1 cellular context compared by ENCODE assay signal in genomic region chr5:112921031-112921832, GRCh38.
TF ChIP-seq lines count a peak whose summit lies in the region.

No MANE protein-coding gene starts in this region.

TF ChIP-seq in K562, 482 proteins besides CTCF, POLR2A, EP300 and RAD21 (continued from another document):
- TF ChIP-seq AFF4 (CRISPR knock-in tag; IDR thresholded peaks at IDR 0.05), result peak; percentile 26
- TF ChIP-seq, protein P1, sequence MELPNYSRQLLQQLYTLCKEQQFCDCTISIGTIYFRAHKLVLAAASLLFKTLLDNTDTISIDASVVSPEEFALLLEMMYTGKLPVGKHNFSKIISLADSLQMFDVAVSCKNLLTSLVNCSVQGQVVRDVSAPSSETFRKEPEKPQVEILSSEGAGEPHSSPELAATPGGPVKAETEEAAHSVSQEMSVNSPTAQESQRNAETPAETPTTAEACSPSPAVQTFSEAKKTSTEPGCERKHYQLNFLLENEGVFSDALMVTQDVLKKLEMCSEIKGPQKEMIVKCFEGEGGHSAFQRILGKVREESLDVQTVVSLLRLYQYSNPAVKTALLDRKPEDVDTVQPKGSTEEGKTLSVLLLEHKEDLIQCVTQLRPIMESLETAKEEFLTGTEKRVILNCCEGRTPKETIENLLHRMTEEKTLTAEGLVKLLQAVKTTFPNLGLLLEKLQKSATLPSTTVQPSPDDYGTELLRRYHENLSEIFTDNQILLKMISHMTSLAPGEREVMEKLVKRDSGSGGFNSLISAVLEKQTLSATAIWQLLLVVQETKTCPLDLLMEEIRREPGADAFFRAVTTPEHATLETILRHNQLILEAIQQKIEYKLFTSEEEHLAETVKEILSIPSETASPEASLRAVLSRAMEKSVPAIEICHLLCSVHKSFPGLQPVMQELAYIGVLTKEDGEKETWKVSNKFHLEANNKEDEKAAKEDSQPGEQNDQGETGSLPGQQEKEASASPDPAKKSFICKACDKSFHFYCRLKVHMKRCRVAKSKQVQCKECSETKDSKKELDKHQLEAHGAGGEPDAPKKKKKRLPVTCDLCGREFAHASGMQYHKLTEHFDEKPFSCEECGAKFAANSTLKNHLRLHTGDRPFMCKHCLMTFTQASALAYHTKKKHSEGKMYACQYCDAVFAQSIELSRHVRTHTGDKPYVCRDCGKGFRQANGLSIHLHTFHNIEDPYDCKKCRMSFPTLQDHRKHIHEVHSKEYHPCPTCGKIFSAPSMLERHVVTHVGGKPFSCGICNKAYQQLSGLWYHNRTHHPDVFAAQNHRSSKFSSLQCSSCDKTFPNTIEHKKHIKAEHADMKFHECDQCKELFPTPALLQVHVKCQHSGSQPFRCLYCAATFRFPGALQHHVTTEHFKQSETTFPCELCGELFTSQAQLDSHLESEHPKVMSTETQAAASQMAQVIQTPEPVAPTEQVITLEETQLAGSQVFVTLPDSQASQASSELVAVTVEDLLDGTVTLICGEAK (IDR thresholded peaks at IDR 0.05), result no peak
- TF ChIP-seq, protein P1 (CRISPR knock-in tag; IDR thresholded peaks at IDR 0.05), result 0 out of 2 replicates have a peak, but pooled peaks have one; percentile 26
- TF ChIP-seq ZNF146 (CRISPR knock-in tag; IDR thresholded peaks at IDR 0.05; ENCODE audit: unreplicated experiment), result no peak
- TF ChIP-seq, protein P2, sequence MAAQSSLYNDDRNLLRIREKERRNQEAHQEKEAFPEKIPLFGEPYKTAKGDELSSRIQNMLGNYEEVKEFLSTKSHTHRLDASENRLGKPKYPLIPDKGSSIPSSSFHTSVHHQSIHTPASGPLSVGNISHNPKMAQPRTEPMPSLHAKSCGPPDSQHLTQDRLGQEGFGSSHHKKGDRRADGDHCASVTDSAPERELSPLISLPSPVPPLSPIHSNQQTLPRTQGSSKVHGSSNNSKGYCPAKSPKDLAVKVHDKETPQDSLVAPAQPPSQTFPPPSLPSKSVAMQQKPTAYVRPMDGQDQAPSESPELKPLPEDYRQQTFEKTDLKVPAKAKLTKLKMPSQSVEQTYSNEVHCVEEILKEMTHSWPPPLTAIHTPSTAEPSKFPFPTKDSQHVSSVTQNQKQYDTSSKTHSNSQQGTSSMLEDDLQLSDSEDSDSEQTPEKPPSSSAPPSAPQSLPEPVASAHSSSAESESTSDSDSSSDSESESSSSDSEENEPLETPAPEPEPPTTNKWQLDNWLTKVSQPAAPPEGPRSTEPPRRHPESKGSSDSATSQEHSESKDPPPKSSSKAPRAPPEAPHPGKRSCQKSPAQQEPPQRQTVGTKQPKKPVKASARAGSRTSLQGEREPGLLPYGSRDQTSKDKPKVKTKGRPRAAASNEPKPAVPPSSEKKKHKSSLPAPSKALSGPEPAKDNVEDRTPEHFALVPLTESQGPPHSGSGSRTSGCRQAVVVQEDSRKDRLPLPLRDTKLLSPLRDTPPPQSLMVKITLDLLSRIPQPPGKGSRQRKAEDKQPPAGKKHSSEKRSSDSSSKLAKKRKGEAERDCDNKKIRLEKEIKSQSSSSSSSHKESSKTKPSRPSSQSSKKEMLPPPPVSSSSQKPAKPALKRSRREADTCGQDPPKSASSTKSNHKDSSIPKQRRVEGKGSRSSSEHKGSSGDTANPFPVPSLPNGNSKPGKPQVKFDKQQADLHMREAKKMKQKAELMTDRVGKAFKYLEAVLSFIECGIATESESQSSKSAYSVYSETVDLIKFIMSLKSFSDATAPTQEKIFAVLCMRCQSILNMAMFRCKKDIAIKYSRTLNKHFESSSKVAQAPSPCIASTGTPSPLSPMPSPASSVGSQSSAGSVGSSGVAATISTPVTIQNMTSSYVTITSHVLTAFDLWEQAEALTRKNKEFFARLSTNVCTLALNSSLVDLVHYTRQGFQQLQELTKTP (IDR thresholded peaks at IDR 0.05; ENCODE audit: low read depth in 1 of 2, partially characterized antibody in 2 of 2), result no peak
- no peak for TF ChIP-seq RERE (CRISPR knock-in tag; IDR thresholded peaks at IDR 0.05; ENCODE audit: borderline replicate concordance)
- TF ChIP-seq NCOR1 (IDR thresholded peaks at IDR 0.05), result no peak
- TF ChIP-seq NRF1 (conservative IDR thresholded peaks at IDR 0.05 in 1 of 2, IDR thresholded peaks at IDR 0.05 in 1 of 2), result peak; percentile 60 to 71; a peak in 3 of 4 replicates
- no peak for TF ChIP-seq OTX1 (CRISPR knock-in tag; IDR thresholded peaks at IDR 0.05)
- no peak for TF ChIP-seq FOXJ3 (CRISPR knock-in tag; IDR thresholded peaks at IDR 0.05)
- TF ChIP-seq BRD4 (IDR thresholded peaks at IDR 0.05), result no peak
- TF ChIP-seq ZNF444 (CRISPR knock-in tag; IDR thresholded peaks at IDR 0.05), result no peak
- TF ChIP-seq ZNF57 (CRISPR knock-in tag; IDR thresholded peaks at IDR 0.05), result no peak
- TF ChIP-seq HNRNPUL1 (IDR thresholded peaks at IDR 0.05; ENCODE audit: low read length), result no peak
- TF ChIP-seq ZNF518B (CRISPR knock-in tag; IDR thresholded peaks at IDR 0.05), result no peak
- no peak for TF ChIP-seq SUPT5H (IDR thresholded peaks at IDR 0.05)
- no peak for TF ChIP-seq ZNF785 (CRISPR knock-in tag; IDR thresholded peaks at IDR 0.05)
TF ChIP-seq in K562: peak in this region for 55.
